Comparison of ENCODE assay signal across 30 cellular contexts in the genomic region with DNA sequence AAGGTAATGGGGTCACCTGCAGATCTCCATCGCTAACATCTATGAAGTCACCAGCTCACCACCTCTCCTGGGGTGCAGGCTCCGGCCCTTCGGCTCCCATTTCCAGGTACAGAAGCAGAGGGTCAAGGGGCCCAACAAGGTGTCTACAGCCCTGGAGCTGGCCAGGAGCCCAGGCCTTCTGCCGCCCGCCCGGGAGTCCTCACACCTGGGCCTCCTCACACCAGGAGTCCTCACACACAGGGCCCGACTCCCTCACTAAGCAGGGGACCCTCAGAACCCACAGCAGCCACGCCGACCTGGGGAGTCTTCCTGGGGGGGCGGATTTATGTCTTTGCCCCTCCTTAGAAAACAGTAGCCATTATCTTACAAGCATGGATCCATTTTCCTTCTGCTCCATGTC. TPM values are rescaled to one million over a fixed set of nuclear protein-coding genes. Genes with fewer than 3 reads are reported as not detected.
DNase-seq lines count a peak whose midpoint lies in the region; ATAC-seq, FAIRE-seq and TF ChIP-seq lines count a peak whose summit lies in the region.
"Had no signal": no experiment of that assay in that cellular context is flagged by ENCODE, and none has a peak within 500 bp of the region (broad histone marks: within the 10 kb centered on the region; RNA-seq: fewer than 3 reads in every experiment).

No MANE protein-coding gene starts in this region.

- H3K4me1 Mint-ChIP-seq in immature natural killer cell: no peaks in the 10 kb centered on the region
- H3K4me1 Mint-ChIP-seq: CD8-positive, alpha-beta memory T cell had no signal

- no TSS peak for BruUV-seq in HepG2 (replicated peaks; lab: Mats Ljungman, UMichigan)

- POLR2A ChIA-PET in HepG2 (lab: Yijun Ruan, JAX): no interaction called here

- H3K27ac ChIP-seq in angular gyrus (ENCODE audit: low read depth, low read length): peak overlapping the region; percentile 6
- H3K27ac ChIP-seq in kidney (ENCODE audit: low read depth in 2 of 2, low read length in 2 of 2): no peak overlapping the region
- peak overlapping the region; percentile 26 to 77 for H3K27ac ChIP-seq in testis
- H3K27ac ChIP-seq in HepG2 (ENCODE audit: extremely low read length, insufficient read depth, low read length): no peak overlapping the region
- H3K27ac ChIP-seq: BLaER1 had no signal

- H2AFZ ChIP-seq in HepG2 (ENCODE audit: low read length): no peak overlapping the region

- H4K20me1 ChIP-seq in HepG2 (ENCODE audit: insufficient read depth, low read length): no peaks in the 10 kb centered on the region
- H4K20me1 ChIP-seq: BLaER1 had no signal

- TF ChIP-seq RAD21 in HepG2 (CRISPR knock-in tag; IDR thresholded peaks at IDR 0.05): no peak

- H3K9me3 Mint-ChIP-seq in immature natural killer cell: no peaks in the 10 kb centered on the region
- H3K9me3 Mint-ChIP-seq: CD8-positive, alpha-beta memory T cell had no signal

- TF ChIP-seq CTCF in kidney (IDR thresholded peaks at IDR 0.05; ENCODE audit: borderline replicate concordance, extremely low read depth, insufficient read depth) (no peak), testis (IDR thresholded peaks at IDR 0.05) (no peak), HepG2 (CRISPR knock-in tag; IDR thresholded peaks at IDR 0.05) (no peak)

- TF ChIP-seq EP300 in HepG2 (IDR thresholded peaks at IDR 0.05; ENCODE audit: low read depth in 2 of 2, low read length in 2 of 2) (no peak), HepG2 (CRISPR knock-in tag; IDR thresholded peaks at IDR 0.05; ENCODE audit: borderline replicate concordance) (no peak)

- no peaks in the 10 kb centered on the region for H3K9me3 ChIP-seq in kidney (ENCODE audit: control insufficient read depth in 1 of 2, low read length in 2 of 2)
- no peaks in the 10 kb centered on the region for H3K9me3 ChIP-seq in testis
- no peaks in the 10 kb centered on the region for H3K9me3 ChIP-seq in HepG2 (ENCODE audit: low read length)
- H3K9me3 ChIP-seq: BE2C had no signal

- in situ Hi-C loops in HepG2 (cut with HindIII; ENCODE audit: extremely low pct_ligation_motif_present, low pct_unique_long_range_greater_than_20kb): no loop called here

- no peak for ATAC-seq in HepG2
- ATAC-seq: GM12878 had no signal

- H3K4me1 ChIP-seq in kidney (ENCODE audit: control insufficient read depth in 1 of 2, insufficient read depth in 1 of 2, low read depth in 1 of 2, low read length in 2 of 2): no peaks in the 10 kb centered on the region
- peaks cover 42% of the 10 kb centered on the region for H3K4me1 ChIP-seq in testis
- H3K4me1 ChIP-seq in HepG2 (ENCODE audit: insufficient read depth, low read length): no peaks in the 10 kb centered on the region
- H3K4me1 ChIP-seq: BE2C had no signal

- no peaks in the 10 kb centered on the region for H3K36me3 ChIP-seq in kidney (ENCODE audit: control insufficient read depth in 1 of 2, insufficient read depth in 2 of 2, low read length in 2 of 2)
- H3K36me3 ChIP-seq in testis (ENCODE audit: low read depth, missing control alignments): no peaks in the 10 kb centered on the region
- H3K36me3 ChIP-seq in HepG2 (replicated peaks in 1 of 2; ENCODE audit: control insufficient read depth in 1 of 2, insufficient read depth in 2 of 2, low read length in 2 of 2): no peaks in the 10 kb centered on the region
- H3K36me3 ChIP-seq: BE2C, BLaER1 had no signal

- H3K4me3 Mint-ChIP-seq in immature natural killer cell: no peak overlapping the region
- H3K4me3 Mint-ChIP-seq: CD14-positive monocyte; CD4-positive, alpha-beta memory T cell; CD4-positive, CD25-positive, alpha-beta regulatory T cell; CD8-positive, alpha-beta memory T cell had no signal

- CTCF ChIA-PET in HepG2 (lab: Yijun Ruan, JAX; ENCODE audit: low intra/inter-chr PET ratio, low total read pairs): no interaction called here

- no peaks in the 10 kb centered on the region for H3K79me2 ChIP-seq in HepG2 (ENCODE audit: insufficient read depth, low read length)

- H3K27ac Mint-ChIP-seq in immature natural killer cell: no peak overlapping the region
- H3K27ac Mint-ChIP-seq: CD4-positive, CD25-positive, alpha-beta regulatory T cell; CD8-positive, alpha-beta memory T cell had no signal

- intact Hi-C loops in kidney (cut with DNase I): no loop called here
- intact Hi-C loops in testis (cut with DNase I; ENCODE audit: low total_unique reads): no loop called here
- intact Hi-C loops in HepG2 (cut with micrococcal nuclease; ENCODE audit: unreplicated experiment): no loop called here

- H3K36me3 Mint-ChIP-seq in immature natural killer cell: no peaks in the 10 kb centered on the region
- H3K36me3 Mint-ChIP-seq: CD14-positive monocyte; CD4-positive, alpha-beta memory T cell; CD4-positive, CD25-positive, alpha-beta regulatory T cell; CD8-positive, alpha-beta memory T cell had no signal

- DNase-seq in kidney (peak; percentile 65), testis (no peak), GM12891 (ENCODE audit: insufficient read length, low spot score) (no peak), immature natural killer cell (no peak), HepG2 (ENCODE audit: low spot score) (no peak)
- DNase-seq: 8988T; ACHN; BE2C; C1 segment of cervical spinal cord; CD4-positive, alpha-beta memory T cell; CD4-positive, CD25-positive, alpha-beta regulatory T cell; CD8-positive, alpha-beta memory T cell; COR-L47; DMS 273 treated with DMSO at 0.1 percent for 48 hours; DMS153; DMS53; DMS79; DND-41; EL; GDM1 had no signal

- no peak for TF ChIP-seq POLR2A in testis (IDR thresholded peaks at IDR 0.05)
- TF ChIP-seq POLR2A in GM12891 (IDR thresholded peaks at IDR 0.05; ENCODE audit: low read depth, low read length): no peak
- no peak for TF ChIP-seq POLR2A in HepG2 (IDR thresholded peaks at IDR 0.05; ENCODE audit: insufficient read depth in 1 of 2, low read depth in 2 of 2, low read length in 2 of 2)

- no peak overlapping the region for H3K4me3 ChIP-seq in kidney (ENCODE audit: low read length in 2 of 2)
- H3K4me3 ChIP-seq in testis: no peak overlapping the region
- no peak overlapping the region for H3K4me3 ChIP-seq in HepG2 (replicated peaks in 1 of 3; ENCODE audit: insufficient read depth in 1 of 3, low read depth in 2 of 3, low read length in 3 of 3)
- H3K4me3 ChIP-seq: BLaER1, GM12878 had no signal

- no peak overlapping the region for H3K4me2 ChIP-seq in HepG2 (ENCODE audit: low read depth, low read length)
- H3K4me2 ChIP-seq: BLaER1 had no signal

- H3K27me3 Mint-ChIP-seq in immature natural killer cell (ENCODE audit: low read depth in 3 of 3): peaks cover 0 to 7% (median 1%) of the 10 kb centered on the region in 3 donors
- H3K27me3 Mint-ChIP-seq: CD4-positive, alpha-beta memory T cell; CD4-positive, CD25-positive, alpha-beta regulatory T cell had no signal

- H3K9ac ChIP-seq in kidney (ENCODE audit: low read length in 2 of 2) (no peak overlapping the region), HepG2 (ENCODE audit: insufficient read depth, low read depth, low read length) (no peak overlapping the region)
- H3K9ac ChIP-seq: BLaER1 had no signal

- H3K27me3 ChIP-seq in testis (no peaks in the 10 kb centered on the region), HepG2 (ENCODE audit: control insufficient read depth in 1 of 2, insufficient read depth in 2 of 2, low read length in 2 of 2) (peaks cover 0 to 58% of the 10 kb centered on the region in 2 experiments; a peak in 4 of 5 replicates)
- H3K27me3 ChIP-seq: BE2C, BLaER1 had no signal

- FAIRE-seq in kidney (lab: Jason Lieb, UNC) (no peak), GM12891 (lab: Jason Lieb, UNC) (no peak), HepG2 (lab: Jason Lieb, UNC) (no peak)
- FAIRE-seq: A204.1, GM12878, GM19239 had no signal

- 88 to 89% methylated on average over 10 of the region's 10 CpGs for WGBS in testis, 2 donors
- 22% methylated on average over 7 of the region's 10 CpGs for WGBS in HepG2 (ENCODE audit: low lambda C conversion rate)

TF ChIP-seq in GM12891, 5 proteins besides CTCF, POLR2A, EP300 and RAD21 (continues in another document):
- TF ChIP-seq PAX5 (IDR thresholded peaks at IDR 0.05; ENCODE audit: insufficient read depth, low read length, severe bottlenecking) (no peak), POLR2AphosphoS5 (IDR thresholded peaks at IDR 0.05; ENCODE audit: low read depth, low read length) (no peak), POU2F2 (IDR thresholded peaks at IDR 0.05; ENCODE audit: low read depth, low read length) (no peak), TAF1 (IDR thresholded peaks at IDR 0.05; ENCODE audit: low read depth, low read length) (no peak)

TF ChIP-seq in HepG2, 621 proteins besides CTCF, POLR2A, EP300 and RAD21 (continues in another document):
- TF ChIP-seq ZNF724P (CRISPR knock-in tag; IDR thresholded peaks at IDR 0.05; ENCODE audit: borderline replicate concordance) (no peak), ZNF343 (CRISPR knock-in tag; IDR thresholded peaks at IDR 0.05) (no peak), PITX1 (CRISPR knock-in tag; IDR thresholded peaks at IDR 0.05) (no peak), MAFG (CRISPR knock-in tag; IDR thresholded peaks at IDR 0.05) (no peak), ZNF34 (CRISPR knock-in tag; IDR thresholded peaks at IDR 0.05; ENCODE audit: borderline replicate concordance) (no peak)

RNA-seq across cellular contexts. Expression of a gene that starts 43.4 kb away (rescaled TPM):
- total RNA-seq in kidney (not detected), testis (1 to 10 TPM; 2.9 to 5.6 TPM), HepG2 (2016; rRNA removed; fragmentation: Illumina TruSeq; extraction: Trizol) (not detected in 2 replicates)
- polyA plus RNA-seq in kidney (ENCODE audit: insufficient read depth, low read depth, low replicate concordance) (not detected), testis (ENCODE audit: insufficient read depth, low read depth, low replicate concordance) (2.9 TPM), immature natural killer cell (not detected), HepG2 (2011; rRNA removed) (not detected in 2 replicates)
- polyA plus RNA-seq in GM12891 (2012; ENCODE audit: low read depth, missing spikeins): 0.30 TPM
- total RNA-seq in HepG2 (2016; cell fraction: cytosol; rRNA removed; fragmentation: Illumina TruSeq; extraction: Trizol; ENCODE audit: low read depth): not detected in 2 replicates
- total RNA-seq in HepG2 (2016; cell fraction: insoluble cytoplasmic fraction; rRNA removed; fragmentation: Illumina TruSeq; extraction: Trizol): not detected in 2 replicates
- not detected in 2 replicates for total RNA-seq in HepG2 (2016; cell fraction: membrane; rRNA removed; fragmentation: Illumina TruSeq; extraction: Trizol)
- not detected in 2 replicates for total RNA-seq in HepG2 (2016; cell fraction: nucleus; rRNA removed; fragmentation: Illumina TruSeq; extraction: Trizol)
- not detected in 2 replicates for polyA plus RNA-seq in HepG2 (2011; cell fraction: cytosol; rRNA removed)
- polyA plus RNA-seq in HepG2 (2011; cell fraction: nucleus; rRNA removed): not detected in 2 replicates
- not detected in 2 replicates for polyA plus RNA-seq in HepG2 (2012)
- not detected in 2 replicates for polyA plus RNA-seq in HepG2 (2016; cell fraction: cytosol; fragmentation: Illumina TruSeq; extraction: Trizol; ENCODE audit: low read depth)
- not detected in 2 replicates for polyA plus RNA-seq in HepG2 (2016; cell fraction: insoluble cytoplasmic fraction; fragmentation: Illumina TruSeq; extraction: Trizol; ENCODE audit: low read depth)
- not detected in 2 replicates for polyA plus RNA-seq in HepG2 (2016; cell fraction: membrane; fragmentation: Illumina TruSeq; extraction: Trizol; ENCODE audit: low read depth)
- not detected in 2 replicates for polyA plus RNA-seq in HepG2 (2016; cell fraction: nucleus; fragmentation: Illumina TruSeq; extraction: Trizol; ENCODE audit: insufficient read depth, low read depth)
- not detected in 2 replicates for polyA minus RNA-seq in HepG2 (2011; rRNA and poly(A)+ RNA removed; ENCODE audit: low replicate concordance)
- not detected in 2 replicates for polyA minus RNA-seq in HepG2 (2011; cell fraction: cytosol; rRNA and poly(A)+ RNA removed)
- not detected in 2 replicates for polyA minus RNA-seq in HepG2 (2011; cell fraction: nucleus; rRNA and poly(A)+ RNA removed)
- total RNA-seq: A673; CD4-positive, alpha-beta memory T cell; CD8-positive, alpha-beta memory T cell; Daoy; G401; GM12878 had no signal
- polyA plus RNA-seq: AG04450, CD14-positive monocyte had no signal

Comparison
In these comparisons a context has a peak if more than half of its experiments do, and no peak if none do; other contexts are left out.
1. H3K27ac ChIP-seq: peak in angular gyrus (single experiment) and testis (2 of 2); none in kidney (0 of 2) and HepG2 (single experiment).